In the genomic region with DNA sequence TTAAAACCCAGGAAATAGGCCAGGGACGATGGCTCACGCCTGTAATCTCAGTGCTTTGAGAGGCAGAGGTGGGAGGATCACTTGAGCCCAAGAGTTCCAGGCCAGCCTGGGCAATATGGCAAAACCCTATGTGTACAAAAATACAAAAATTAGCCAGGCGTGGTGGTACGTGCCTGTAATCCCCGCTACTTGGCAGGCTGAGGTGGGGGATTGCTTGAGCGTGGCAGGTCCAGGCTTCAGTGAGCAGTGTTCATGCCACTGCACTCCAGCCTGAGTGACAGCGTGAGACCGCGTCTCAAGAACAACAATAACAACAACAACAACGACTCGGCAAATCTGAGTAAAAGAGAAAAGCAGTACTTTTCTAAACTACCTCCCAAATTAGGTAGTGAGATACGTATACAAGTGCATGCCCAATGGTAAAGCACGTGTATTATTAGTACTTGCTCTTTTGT, we compare ENCODE assay signal across 2 cellular contexts.
A peak's percentile ranks its signal among the peaks of the same experiment; 100 is the strongest.
TF ChIP-seq lines count a peak whose summit lies in the region.

No MANE protein-coding gene starts in this region.

TF ChIP-seq in GM12891, 5 proteins besides CTCF, POLR2A, EP300 and RAD21 (continued from another document):
- no peak for TF ChIP-seq PAX5 (IDR thresholded peaks at IDR 0.05; ENCODE audit: insufficient read depth, low read length, severe bottlenecking)
- no peak for TF ChIP-seq POLR2AphosphoS5 (IDR thresholded peaks at IDR 0.05; ENCODE audit: low read depth, low read length)
- TF ChIP-seq TAF1 (IDR thresholded peaks at IDR 0.05; ENCODE audit: low read depth, low read length), result no peak

TF ChIP-seq in K562, 482 proteins besides CTCF, POLR2A, EP300 and RAD21 (continued from another document):
- TF ChIP-seq, protein P1, sequence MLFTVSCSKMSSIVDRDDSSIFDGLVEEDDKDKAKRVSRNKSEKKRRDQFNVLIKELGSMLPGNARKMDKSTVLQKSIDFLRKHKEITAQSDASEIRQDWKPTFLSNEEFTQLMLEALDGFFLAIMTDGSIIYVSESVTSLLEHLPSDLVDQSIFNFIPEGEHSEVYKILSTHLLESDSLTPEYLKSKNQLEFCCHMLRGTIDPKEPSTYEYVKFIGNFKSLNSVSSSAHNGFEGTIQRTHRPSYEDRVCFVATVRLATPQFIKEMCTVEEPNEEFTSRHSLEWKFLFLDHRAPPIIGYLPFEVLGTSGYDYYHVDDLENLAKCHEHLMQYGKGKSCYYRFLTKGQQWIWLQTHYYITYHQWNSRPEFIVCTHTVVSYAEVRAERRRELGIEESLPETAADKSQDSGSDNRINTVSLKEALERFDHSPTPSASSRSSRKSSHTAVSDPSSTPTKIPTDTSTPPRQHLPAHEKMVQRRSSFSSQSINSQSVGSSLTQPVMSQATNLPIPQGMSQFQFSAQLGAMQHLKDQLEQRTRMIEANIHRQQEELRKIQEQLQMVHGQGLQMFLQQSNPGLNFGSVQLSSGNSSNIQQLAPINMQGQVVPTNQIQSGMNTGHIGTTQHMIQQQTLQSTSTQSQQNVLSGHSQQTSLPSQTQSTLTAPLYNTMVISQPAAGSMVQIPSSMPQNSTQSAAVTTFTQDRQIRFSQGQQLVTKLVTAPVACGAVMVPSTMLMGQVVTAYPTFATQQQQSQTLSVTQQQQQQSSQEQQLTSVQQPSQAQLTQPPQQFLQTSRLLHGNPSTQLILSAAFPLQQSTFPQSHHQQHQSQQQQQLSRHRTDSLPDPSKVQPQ (CRISPR knock-in tag; IDR thresholded peaks at IDR 0.05; ENCODE audit: borderline replicate concordance), result no peak
- no peak for TF ChIP-seq MBD2 (IDR thresholded peaks at IDR 0.05; ENCODE audit: borderline replicate concordance, low read depth)
- TF ChIP-seq FOXJ2 (tag; IDR thresholded peaks at IDR 0.05), result peak; percentile 43; the same call in 1 of the 2 replicates
- TF ChIP-seq ZFP1 (CRISPR knock-in tag; IDR thresholded peaks at IDR 0.05), result no peak
- no peak for TF ChIP-seq TEAD1 (CRISPR knock-in tag; IDR thresholded peaks at IDR 0.05)
- no peak for TF ChIP-seq ZBED1 (IDR thresholded peaks at IDR 0.05)
- peak; percentile 37 for TF ChIP-seq ZNF316 (IDR thresholded peaks at IDR 0.05)
- TF ChIP-seq, protein P2, sequence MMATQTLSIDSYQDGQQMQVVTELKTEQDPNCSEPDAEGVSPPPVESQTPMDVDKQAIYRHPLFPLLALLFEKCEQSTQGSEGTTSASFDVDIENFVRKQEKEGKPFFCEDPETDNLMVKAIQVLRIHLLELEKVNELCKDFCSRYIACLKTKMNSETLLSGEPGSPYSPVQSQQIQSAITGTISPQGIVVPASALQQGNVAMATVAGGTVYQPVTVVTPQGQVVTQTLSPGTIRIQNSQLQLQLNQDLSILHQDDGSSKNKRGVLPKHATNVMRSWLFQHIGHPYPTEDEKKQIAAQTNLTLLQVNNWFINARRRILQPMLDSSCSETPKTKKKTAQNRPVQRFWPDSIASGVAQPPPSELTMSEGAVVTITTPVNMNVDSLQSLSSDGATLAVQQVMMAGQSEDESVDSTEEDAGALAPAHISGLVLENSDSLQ (IDR thresholded peaks at IDR 0.05), result peak; percentile 84
- TF ChIP-seq DPF2 (IDR thresholded peaks at IDR 0.05), result 0 out of 2 replicates have a peak, but pooled peaks have one; percentile 22
- 0 out of 2 replicates have a peak, but pooled peaks have one; percentile 20 for TF ChIP-seq SOX6 (IDR thresholded peaks at IDR 0.05)
- TF ChIP-seq XRCC4 (IDR thresholded peaks at IDR 0.05; ENCODE audit: extremely low read depth, insufficient read depth, insufficient read length), result no peak
- no peak for TF ChIP-seq PCBP1 (IDR thresholded peaks at IDR 0.05; ENCODE audit: low read depth, low read length, poor library complexity, severe bottlenecking)
- TF ChIP-seq, protein P3, sequence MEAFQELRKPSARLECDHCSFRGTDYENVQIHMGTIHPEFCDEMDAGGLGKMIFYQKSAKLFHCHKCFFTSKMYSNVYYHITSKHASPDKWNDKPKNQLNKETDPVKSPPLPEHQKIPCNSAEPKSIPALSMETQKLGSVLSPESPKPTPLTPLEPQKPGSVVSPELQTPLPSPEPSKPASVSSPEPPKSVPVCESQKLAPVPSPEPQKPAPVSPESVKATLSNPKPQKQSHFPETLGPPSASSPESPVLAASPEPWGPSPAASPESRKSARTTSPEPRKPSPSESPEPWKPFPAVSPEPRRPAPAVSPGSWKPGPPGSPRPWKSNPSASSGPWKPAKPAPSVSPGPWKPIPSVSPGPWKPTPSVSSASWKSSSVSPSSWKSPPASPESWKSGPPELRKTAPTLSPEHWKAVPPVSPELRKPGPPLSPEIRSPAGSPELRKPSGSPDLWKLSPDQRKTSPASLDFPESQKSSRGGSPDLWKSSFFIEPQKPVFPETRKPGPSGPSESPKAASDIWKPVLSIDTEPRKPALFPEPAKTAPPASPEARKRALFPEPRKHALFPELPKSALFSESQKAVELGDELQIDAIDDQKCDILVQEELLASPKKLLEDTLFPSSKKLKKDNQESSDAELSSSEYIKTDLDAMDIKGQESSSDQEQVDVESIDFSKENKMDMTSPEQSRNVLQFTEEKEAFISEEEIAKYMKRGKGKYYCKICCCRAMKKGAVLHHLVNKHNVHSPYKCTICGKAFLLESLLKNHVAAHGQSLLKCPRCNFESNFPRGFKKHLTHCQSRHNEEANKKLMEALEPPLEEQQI (IDR thresholded peaks at IDR 0.05), result 0 out of 2 replicates have a peak, but pooled peaks have one; percentile 16
- TF ChIP-seq, protein P4, sequence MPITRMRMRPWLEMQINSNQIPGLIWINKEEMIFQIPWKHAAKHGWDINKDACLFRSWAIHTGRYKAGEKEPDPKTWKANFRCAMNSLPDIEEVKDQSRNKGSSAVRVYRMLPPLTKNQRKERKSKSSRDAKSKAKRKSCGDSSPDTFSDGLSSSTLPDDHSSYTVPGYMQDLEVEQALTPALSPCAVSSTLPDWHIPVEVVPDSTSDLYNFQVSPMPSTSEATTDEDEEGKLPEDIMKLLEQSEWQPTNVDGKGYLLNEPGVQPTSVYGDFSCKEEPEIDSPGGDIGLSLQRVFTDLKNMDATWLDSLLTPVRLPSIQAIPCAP (CRISPR knock-in tag; IDR thresholded peaks at IDR 0.05; ENCODE audit: borderline replicate concordance), result no peak
- peak; percentile 62 for TF ChIP-seq C11orf30 (IDR thresholded peaks at IDR 0.05; ENCODE audit: low read depth)
- TF ChIP-seq MTA2 (IDR thresholded peaks at IDR 0.05; ENCODE audit: low read depth), result no peak
- peak; percentile 43; the same call in 1 of the 2 replicates for TF ChIP-seq MAFK (IDR thresholded peaks at IDR 0.05; ENCODE audit: low read length)
- TF ChIP-seq NFE2 (IDR thresholded peaks at IDR 0.05; ENCODE audit: low read depth), result peak; percentile 75
